11 cellular contexts compared by ENCODE assay signal in genomic region chr3:65489253-65489652, GRCh38.
"Had no signal": no experiment of that assay in that cellular context is flagged by ENCODE, and none has a peak within 500 bp of the region (broad histone marks: within the 10 kb centered on the region; RNA-seq: fewer than 3 reads in every experiment).

No MANE protein-coding gene starts in this region.

- H3K27ac Mint-ChIP-seq: GM23338, HFFc6 had no signal

- H3K9me3 ChIP-seq: HAP-1 had no signal

- H3K27ac ChIP-seq: GM23248 had no signal

- H2AFZ ChIP-seq: GM23248, GM23338 had no signal

- H3K36me3 ChIP-seq: HAP-1 had no signal

- FAIRE-seq: H1, H54 had no signal

- H3K9ac ChIP-seq: GM23248 had no signal

- H3K4me3 Mint-ChIP-seq: GM23338, H9, HFFc6 had no signal

- H3K9me3 Mint-ChIP-seq: GM23338, H9, HFFc6 had no signal

- H3K4me2 ChIP-seq: GM23338 had no signal

- DNase-seq: GM23248, GOT3, H7, H9, HCEC 1CT, HFFc6 had no signal

- ATAC-seq: GM23338, HCT116 had no signal

- H3K4me3 ChIP-seq: GM23248, GM23338, HAP-1 had no signal
